In genomic region chrX:129013574-129013973, GRCh38 we compare ENCODE assay signal across 20 cellular contexts.
"Had no signal": no experiment of that assay in that cellular context is flagged by ENCODE, and none has a peak within 500 bp of the region (broad histone marks: within the 10 kb centered on the region; RNA-seq: fewer than 3 reads in every experiment).

No MANE protein-coding gene starts in this region.

- H3K4me1 ChIP-seq: heart left ventricle, right lobe of liver, stomach, suprapubic skin, tibial nerve had no signal

- H3K27me3 ChIP-seq: right lobe of liver, stomach, suprapubic skin, tibial nerve had no signal

- H3K9me3 ChIP-seq: heart left ventricle, right lobe of liver, stomach, suprapubic skin, tibial nerve had no signal

- H3K36me3 ChIP-seq: heart left ventricle, right lobe of liver, stomach, suprapubic skin, tibial nerve had no signal

- DNase-seq: activated CD4-positive, alpha-beta T cell treated with anti-CD3 and anti-CD28 coated beads, Interleukin-2, amount 10 ng/mL, durations not matched to agents 7 days and 5 days; activated CD4-positive, CD25-positive, alpha-beta regulatory T cell treated with anti-CD3 and anti-CD28 coated beads, Interleukin-2, amount 50 U/mL, for 72 hours; activated CD8-positive, alpha-beta memory T cell treated with anti-CD3 and anti-CD28 coated beads, Interleukin-2, amount 10 ng/mL, durations not matched to agents 7 days and 5 days; activated CD8-positive, alpha-beta T cell treated with anti-CD3 and anti-CD28 coated beads for 36 hours; activated effector memory CD4-positive, alpha-beta T cell treated with anti-CD3 and anti-CD28 coated beads, Interleukin-2, amount 50 U/mL, for 16 hours; activated naive CD4-positive, alpha-beta T cell treated with anti-CD3 and anti-CD28 coated beads, Interleukin-2, amount 10 ng/mL, durations not matched to agents 7 days and 5 days; activated T-cell treated with anti-CD3 and anti-CD28 coated beads for 4 hours; amygdala; cerebellar nuclear complex; heart left ventricle; left colon; occipital lobe; right lobe of liver; stimulated activated CD4-positive, alpha-beta T cell treated with anti-CD3 and anti-CD28 coated beads, Interleukin-2, amount 100 ng/mL, for 24 hours; stomach had no signal

- H3K27ac ChIP-seq: coronary artery, epithelial cell of prostate, heart left ventricle, right lobe of liver, skin epidermis, stomach, suprapubic skin, tibial nerve had no signal

- H3K4me3 ChIP-seq: coronary artery, heart left ventricle, right lobe of liver, skin epidermis, stomach, suprapubic skin, tibial nerve had no signal
